ENCODE assay signal across 11 cellular contexts in genomic region chr18:50659091-50660003, GRCh38.
DNase-seq lines count a peak whose midpoint lies in the region; ATAC-seq and TF ChIP-seq lines count a peak whose summit lies in the region.
"Had no signal": no experiment of that assay in that cellular context is flagged by ENCODE, and none has a peak within 500 bp of the region (broad histone marks: within the 10 kb centered on the region; RNA-seq: fewer than 3 reads in every experiment).

No MANE protein-coding gene starts in this region.

- H4K20me1 ChIP-seq in GM23248 (ENCODE audit: insufficient read depth) (no peaks in the 10 kb centered on the region), PC-3 (ENCODE audit: low read length) (no peaks in the 10 kb centered on the region)

- POLR2A ChIA-PET in PC-3 (lab: Charles Lee; ENCODE audit: unreplicated experiment): no interaction called here

- H3K4me2 ChIP-seq in GM23248 (ENCODE audit: unreplicated experiment): no peak overlapping the region
- H3K4me2 ChIP-seq in PC-3 (ENCODE audit: low read length): no peak overlapping the region

- no peaks in the 10 kb centered on the region for H3F3A ChIP-seq in GM23248 (ENCODE audit: insufficient read depth)
- no peaks in the 10 kb centered on the region for H3F3A ChIP-seq in PC-3 (ENCODE audit: low read length, unreplicated experiment)

- no peaks in the 10 kb centered on the region for H3K9me2 ChIP-seq in GM23248 (ENCODE audit: insufficient read depth)
- no peaks in the 10 kb centered on the region for H3K9me2 ChIP-seq in PC-3 (replicated peaks; ENCODE audit: low read length)

- H3K36me3 ChIP-seq in GM23248 (ENCODE audit: low read depth) (no peaks in the 10 kb centered on the region), PC-3 (ENCODE audit: low read depth, low read length) (no peaks in the 10 kb centered on the region)

- 27% methylated on average over 13 of the region's 13 CpGs for WGBS in GM23248 (ENCODE audit: low coverage in 1 of 2, low lambda C conversion rate in 2 of 2, missing lambda C conversion rate in 2 of 2), 2 experiments

- H3K4me3 ChIP-seq in GM23248: no peak overlapping the region
- no peak overlapping the region for H3K4me3 ChIP-seq in PC-3 (ENCODE audit: low read length)
- H3K4me3 ChIP-seq in fibroblast of mammary gland (ENCODE audit: control insufficient read depth, low read depth, low read length): no peak overlapping the region

- CTCF ChIA-PET in PC-3 (lab: Charles Lee): no interaction called here

- H3K9me3 ChIP-seq in GM23248 (ENCODE audit: low read depth): no peaks in the 10 kb centered on the region
- H3K9me3 ChIP-seq in PC-3 (ENCODE audit: low read length): no peaks in the 10 kb centered on the region

- intact Hi-C loops in PC-3 (cut with micrococcal nuclease): no loop called here

- H3K27me3 ChIP-seq in GM23248 (replicated peaks; ENCODE audit: insufficient read depth): no peaks in the 10 kb centered on the region
- H3K27me3 ChIP-seq in PC-3 (ENCODE audit: low read length): no peaks in the 10 kb centered on the region

- H3K79me2 ChIP-seq in GM23248 (ENCODE audit: insufficient read depth) (no peaks in the 10 kb centered on the region), PC-3 (ENCODE audit: low read length) (no peaks in the 10 kb centered on the region)

- ATAC-seq in PC-3: no peak
- no peak for ATAC-seq in GM21737 (IDR thresholded peaks at IDR 0.05; ENCODE audit: unreplicated experiment)

- H2AFZ ChIP-seq in GM23248 (no peak overlapping the region), PC-3 (ENCODE audit: low read length) (no peak overlapping the region)

- no peaks in the 10 kb centered on the region for H3K4me1 ChIP-seq in GM23248 (ENCODE audit: insufficient read depth)
- H3K4me1 ChIP-seq in PC-3 (ENCODE audit: insufficient read depth, low read length): no peaks in the 10 kb centered on the region

- H3K27ac ChIP-seq in GM23248 (no peak overlapping the region), PC-3 (ENCODE audit: low read length) (no peak overlapping the region)

- in situ Hi-C loops in GM23248 (cut with MboI): no loop called here

- H3K9ac ChIP-seq in GM23248 (no peak overlapping the region), PC-3 (ENCODE audit: low read length) (no peak overlapping the region)

- TF ChIP-seq CTCF in PC-3 (conservative IDR thresholded peaks at IDR 0.05; ENCODE audit: low read depth, low read length): no peak
- TF ChIP-seq CTCF in fibroblast of mammary gland (conservative IDR thresholded peaks at IDR 0.05; ENCODE audit: control insufficient read depth, insufficient read depth, low read depth, low read length): no peak

- no TSS peak for BruUV-seq in PC-3 (replicated peaks; lab: Mats Ljungman, UMichigan)

- peak; percentile 57 for DNase-seq in GM23248
- peak; percentile 27 for DNase-seq in PC-3
- DNase-seq in fibroblast of mammary gland (ENCODE audit: low read depth): peak; percentile 46
- peak; percentile 13 for DNase-seq in pons (ENCODE audit: low spot score)
- DNase-seq in germinal center (ENCODE audit: low spot score): no peak
- DNase-seq in T-helper 1 cell: no peak
- DNase-seq in midbrain (lab: John Stamatoyannopoulos, UW): no peak
- DNase-seq: activated effector memory CD4-positive, alpha-beta T cell treated with anti-CD3 and anti-CD28 coated beads, Interleukin-2, amount 50 U/mL, for 16 hours; naive B cell; NCI-H1930 had no signal

Comparison
In these comparisons a context has a peak if more than half of its experiments do, and no peak if none do; other contexts are left out.
1. DNase-seq: peak in GM23248 (single experiment), PC-3 (single experiment), fibroblast of mammary gland (single experiment) and pons (single experiment); none in germinal center (single experiment), T-helper 1 cell (0 of 5) and midbrain (single experiment).